Comparison of ENCODE assay signal across 19 cellular contexts in genomic region chr9:99143661-99144060, GRCh38. TPM values are rescaled to one million over a fixed set of nuclear protein-coding genes. Genes with fewer than 3 reads are reported as not detected.
DNase-seq lines count a peak whose midpoint lies in the region; ATAC-seq and TF ChIP-seq lines count a peak whose summit lies in the region.
"Had no signal": no experiment of that assay in that cellular context is flagged by ENCODE, and none has a peak within 500 bp of the region (broad histone marks: within the 10 kb centered on the region; RNA-seq: fewer than 3 reads in every experiment).

No MANE protein-coding gene starts in this region.

- ATAC-seq in HG03460 (IDR thresholded peaks at IDR 0.05; ENCODE audit: unreplicated experiment) (no peak), HG03159 (IDR thresholded peaks at IDR 0.05; ENCODE audit: unreplicated experiment) (no peak)
- ATAC-seq: Panc1, Right ventricle myocardium inferior had no signal

- DNase-seq in EH (ENCODE audit: low read depth) (peak; percentile 56), RPMI7951 (ENCODE audit: low read depth) (peak; percentile 77), immature natural killer cell (no peak), NCI-H345 (lab: John Stamatoyannopoulos, UW) (no peak)
- DNase-seq in activated CD4-positive, alpha-beta T cell treated with anti-CD3 and anti-CD28 coated beads, Interleukin-2, amount 50 U/mL, for 1 hour, result no peak
- DNase-seq: C1 segment of cervical spinal cord; CD8-positive, alpha-beta memory T cell; DMS79; NCI-H1436; NCI-H2029; NCI-H526 had no signal

- H3K9me3 Mint-ChIP-seq in immature natural killer cell, result no peaks in the 10 kb centered on the region
- H3K9me3 Mint-ChIP-seq: CD8-positive, alpha-beta memory T cell had no signal

- peaks cover 0 to 2% (median 0%) of the 10 kb centered on the region in 3 donors for H3K27me3 Mint-ChIP-seq in immature natural killer cell (ENCODE audit: low read depth in 3 of 3)
- H3K27me3 Mint-ChIP-seq: CD8-positive, alpha-beta memory T cell had no signal

- no peaks in the 10 kb centered on the region for H3K4me1 ChIP-seq in HEK293 (ENCODE audit: control insufficient read depth, insufficient read depth, low read length)

- H3K27ac Mint-ChIP-seq in immature natural killer cell, result peak overlapping the region; percentile 13 to 80 (median 42)

- no peak overlapping the region for H3K27ac ChIP-seq in HEK293 (ENCODE audit: extremely low read depth, low read depth, low read length)
- H3K27ac ChIP-seq: KMS-11, SK-N-MC had no signal

- H3K36me3 ChIP-seq in HEK293 (ENCODE audit: control insufficient read depth in 2 of 2, insufficient read depth in 1 of 2, low read length in 2 of 2), result peaks cover 0 to 62% of the 10 kb centered on the region in 2 experiments; a peak in 2 of 3 replicates

- CTCF ChIA-PET in HEK293 (lab: Yijun Ruan, JAX), result interaction anchor here (0.6 to 9.3 kb wide), 3 partner anchors 144 to 826 kb away, joined by 3 to 89 read pairs (median 27); no protein-coding TSS in a partner anchor

- POLR2A ChIA-PET in HEK293 (lab: Yijun Ruan, JAX), result no interaction called here

- H3K4me1 Mint-ChIP-seq in immature natural killer cell, result peaks cover 32 to 77% of the 10 kb centered on the region in 2 donors

- H3K9me3 ChIP-seq in HEK293 (ENCODE audit: control insufficient read depth, insufficient read depth, low read depth, low read length), result no peaks in the 10 kb centered on the region
- H3K9me3 ChIP-seq: HAP-1 had no signal

- H3K36me3 Mint-ChIP-seq in immature natural killer cell, result peaks cover 24 to 61% (median 33%) of the 10 kb centered on the region in 3 donors

- TF ChIP-seq CTCF in HEK293 (tag by site-specific recombination; IDR thresholded peaks at IDR 0.05), result no peak

- H3K4me3 ChIP-seq in HEK293 (ENCODE audit: low read depth, low read length), result no peak overlapping the region
- H3K4me3 ChIP-seq: HAP-1, SK-N-MC had no signal

- no peak overlapping the region for H3K4me3 Mint-ChIP-seq in immature natural killer cell
- H3K4me3 Mint-ChIP-seq: CD8-positive, alpha-beta memory T cell had no signal

TF ChIP-seq in HEK293, 187 proteins besides CTCF, POLR2A, EP300 and RAD21:
- TF ChIP-seq ZNF146 (tag by site-specific recombination; IDR thresholded peaks at IDR 0.05) (0 out of 2 replicates have a peak, but pooled peaks have one; percentile 6), ZNF324 (tag by site-specific recombination; IDR thresholded peaks at IDR 0.05) (no peak)

RNA-seq across cellular contexts. Expression of gene TGFBR1, which starts 38.7 kb away (rescaled TPM):
- total RNA-seq in RPMI7951 (2014; rRNA removed; shearing (Covaris generic)), result 51.5 and 54.8 TPM in 2 replicates
- 10 to 100 TPM; 34.2 to 71.0 (median 67.8) TPM for polyA plus RNA-seq in immature natural killer cell

Comparison
In these comparisons a context has a peak if more than half of its experiments do, and no peak if none do; other contexts are left out.
1. DNase-seq: peak in EH (single experiment) and RPMI7951 (single experiment); none in immature natural killer cell (0 of 3), NCI-H345 (single experiment) and activated CD4-positive, alpha-beta T cell treated with anti-CD3 and anti-CD28 coated beads, Interleukin-2, amount 50 U/mL, for 1 hour (single experiment).